In the genomic region with DNA sequence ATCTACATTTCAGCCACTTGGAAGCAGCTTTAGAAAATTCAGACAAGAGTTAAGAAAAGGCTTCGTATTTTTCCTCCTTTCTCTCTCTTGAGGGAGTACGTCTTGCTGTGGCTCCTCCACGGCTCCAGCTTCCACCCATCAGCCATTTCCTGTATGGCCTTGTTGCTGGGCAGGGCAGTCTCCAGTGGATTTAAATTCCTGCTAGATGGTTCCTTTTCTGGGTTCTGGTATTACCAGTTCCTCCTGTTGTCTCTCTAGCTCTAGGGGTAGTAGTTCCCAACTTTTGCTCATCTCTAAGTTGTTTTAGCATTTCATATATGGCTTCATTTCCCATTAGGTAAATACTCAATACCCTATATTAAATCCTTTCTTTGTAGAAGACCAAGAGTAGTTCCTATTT, we compare ENCODE assay signal across 21 cellular contexts.
"Had no signal": no experiment of that assay in that cellular context is flagged by ENCODE, and none has a peak within 500 bp of the region (broad histone marks: within the 10 kb centered on the region; RNA-seq: fewer than 3 reads in every experiment).

No MANE protein-coding gene starts in this region.

- H3K4me3 ChIP-seq: SJSA1, SK-N-MC had no signal

- H3K4me1 ChIP-seq: SJSA1 had no signal

- H3K9me3 ChIP-seq: SJSA1 had no signal

- DNase-seq: KBM-7, MV-4-11, NCI-H1048, NCI-H1105, NCI-H1417, NCI-H1436 treated with DMSO at 0.1 percent for 48 hours, NCI-H1694, NCI-H187 treated with DMSO at 0.1 percent for 48 hours, NCI-H2029 treated with DMSO at 0.1 percent for 48 hours, NCI-H2107, NCI-H2227 treated with DMSO at 0.1 percent for 48 hours, NCI-H524, NCI-H69, NCI-H774, Right ventricle myocardium superior, RPMI8226, SIG-M5, SW 1271 had no signal

- H3K27me3 ChIP-seq: SJSA1 had no signal

- H3K27ac ChIP-seq: HL-60, SJSA1, SK-N-MC had no signal

- H3K36me3 ChIP-seq: SJSA1 had no signal
